12 cellular contexts compared by ENCODE assay signal in the genomic region with DNA sequence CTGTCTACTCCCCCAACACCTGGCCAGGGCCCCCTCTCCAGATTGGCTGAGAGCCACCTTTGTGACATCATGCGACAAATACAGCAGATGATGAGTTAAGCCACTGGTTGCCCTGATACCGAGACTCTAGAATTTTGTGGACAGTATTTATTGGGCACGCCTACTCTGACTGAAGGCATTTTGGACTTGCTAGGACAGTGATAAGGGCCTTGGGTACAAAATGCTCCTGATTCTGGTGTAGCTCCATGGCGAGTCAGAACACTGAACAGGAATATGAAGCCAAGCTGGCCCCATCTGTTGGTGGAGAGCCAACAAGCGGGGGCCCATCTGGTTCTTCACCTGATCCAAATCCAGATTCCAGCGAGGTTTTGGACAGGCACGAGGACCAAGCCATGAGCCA. TPM values are rescaled to one million over a fixed set of nuclear protein-coding genes. Genes with fewer than 3 reads are reported as not detected.
"Had no signal": no experiment of that assay in that cellular context is flagged by ENCODE, and none has a peak within 500 bp of the region (broad histone marks: within the 10 kb centered on the region; RNA-seq: fewer than 3 reads in every experiment).

Gene HSFX4 (plus strand): TSS at position 174 of the 400 bp plus-strand sequence. CDS start 72 bp downstream, at position 246.

RNA-seq across cellular contexts. Expression of gene HSFX4, which starts in this region (rescaled TPM):
- total RNA-seq: activated CD4-positive, alpha-beta T cell treated with anti-CD3 and anti-CD28 coated beads for 36 hours; activated CD8-positive, alpha-beta memory T cell treated with anti-CD3 and anti-CD28 coated beads for 36 hours; activated CD8-positive, alpha-beta T cell treated with anti-CD3 and anti-CD28 coated beads for 36 hours; activated T-helper 17 cell treated with anti-CD3 and anti-CD28 coated beads, Interleukin-2, amount 50 U/mL, for 72 hours; adrenal gland; aorta; bronchial epithelial cell; cardiac muscle cell; chondrocyte; T-cell; T-helper 1 cell treated with Interleukin-12 subunit alpha and Interleukin-12 subunit beta and Interleukin-4 antibody, amounts not matched to agents 30 ng/mL and 1 ng/mL, for 36 hours; WTC11 had no signal
- polyA plus RNA-seq: aorta, cardiac muscle cell had no signal
